Comparison of ENCODE assay signal across 19 cellular contexts in the genomic region with DNA sequence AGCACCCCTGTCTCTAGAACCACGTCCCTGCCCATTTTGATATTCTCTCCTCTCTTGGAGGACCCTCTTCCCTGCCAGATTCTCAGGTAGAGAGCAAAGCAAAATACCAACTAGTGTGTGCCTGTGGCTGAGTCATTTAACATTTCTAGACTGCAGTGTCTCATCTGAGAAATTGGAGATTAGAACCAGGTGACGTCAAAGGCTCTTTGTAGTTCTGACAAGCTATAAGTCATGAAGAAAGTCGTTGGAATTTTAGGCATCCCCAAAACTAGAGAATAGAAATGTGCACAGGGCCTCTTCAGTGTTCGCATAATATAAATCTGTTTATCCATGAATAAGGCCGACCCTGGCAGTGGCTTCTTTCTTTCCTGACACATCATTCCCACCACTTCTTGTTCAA.
A peak's percentile ranks its signal among the peaks of the same experiment; 100 is the strongest.
DNase-seq lines count a peak whose midpoint lies in the region; ATAC-seq and TF ChIP-seq lines count a peak whose summit lies in the region.
"Had no signal": no experiment of that assay in that cellular context is flagged by ENCODE, and none has a peak within 500 bp of the region (broad histone marks: within the 10 kb centered on the region; RNA-seq: fewer than 3 reads in every experiment).

No MANE protein-coding gene starts in this region.

- H3K36me3 Mint-ChIP-seq in endothelial cell (ENCODE audit: low read depth, unreplicated experiment) = no peaks in the 10 kb centered on the region

- H3K4me3 Mint-ChIP-seq in endothelial cell (ENCODE audit: unreplicated experiment) = no peak overlapping the region
- H3K4me3 Mint-ChIP-seq: CD4-positive, alpha-beta T cell had no signal

- DNase-seq in Daoy (ENCODE audit: low read depth) = peak; percentile 75
- DNase-seq in M059J (ENCODE audit: low read depth) = peak; percentile 86
- peak; percentile 42 for DNase-seq in brain microvascular endothelial cell
- peak; percentile 42 for DNase-seq in non-pigmented ciliary epithelial cell (ENCODE audit: low read depth)
- no peak for DNase-seq in left colon
- DNase-seq in GOT3 (lab: John Stamatoyannopoulos, UW) = no peak
- DNase-seq in NCI-H524 treated with DMSO at 0.1 percent for 48 hours (lab: John Stamatoyannopoulos, UW) = no peak
- DNase-seq in endothelial cell (ENCODE audit: low spot score) = no peak
- DNase-seq: activated T-cell treated with anti-CD3 and anti-CD28 coated beads, Interleukin-2, amount 50 U/mL, for 48 hours; anterior cingulate cortex; CD4-positive, alpha-beta T cell; NCI-H146; NCI-H526; Peyer's patch; T-helper 2 cell had no signal

- in situ Hi-C loops in brain microvascular endothelial cell (cut with HindIII; ENCODE audit: low pct_ligation_motif_present, low sequenced_read_pairs) = no loop called here

- TF ChIP-seq CTCF in brain microvascular endothelial cell (IDR thresholded peaks at IDR 0.05; ENCODE audit: low read depth, low read length, missing control alignments) = no peak
- no peak for TF ChIP-seq CTCF in endothelial cell (IDR thresholded peaks at IDR 0.05; ENCODE audit: unreplicated experiment)

- no peak overlapping the region for H3K4me3 ChIP-seq in brain microvascular endothelial cell (ENCODE audit: low read depth, low read length)
- H3K4me3 ChIP-seq: HAP-1, Peyer's patch, tibial nerve had no signal

- H3K27me3 Mint-ChIP-seq in endothelial cell (ENCODE audit: unreplicated experiment) = peaks cover 1% of the 10 kb centered on the region
- H3K27me3 Mint-ChIP-seq: progenitor cell of endocrine pancreas had no signal

- no peaks in the 10 kb centered on the region for H3K4me1 Mint-ChIP-seq in endothelial cell (ENCODE audit: unreplicated experiment)

- no peak overlapping the region for H3K27ac ChIP-seq in brain microvascular endothelial cell
- H3K27ac ChIP-seq: KMS-11, Peyer's patch, tibial nerve had no signal

- H3K36me3 ChIP-seq in brain microvascular endothelial cell (replicated peaks) = no peaks in the 10 kb centered on the region
- H3K36me3 ChIP-seq: HAP-1, Peyer's patch, tibial nerve had no signal

- intact Hi-C loops in left colon (cut with DNase I, micrococcal nuclease) = no loop called here

- H3K27ac Mint-ChIP-seq in endothelial cell (ENCODE audit: unreplicated experiment) = no peak overlapping the region
- H3K27ac Mint-ChIP-seq: CD4-positive, alpha-beta T cell had no signal

- H3K27me3 ChIP-seq in brain microvascular endothelial cell (replicated peaks) = no peaks in the 10 kb centered on the region
- H3K27me3 ChIP-seq: Peyer's patch, tibial nerve had no signal

- no peak for ATAC-seq in left colon

- H3K9me3 Mint-ChIP-seq in endothelial cell (ENCODE audit: unreplicated experiment) = no peaks in the 10 kb centered on the region
- H3K9me3 Mint-ChIP-seq: CD4-positive, alpha-beta T cell had no signal

Comparison
In these comparisons a context has a peak if more than half of its experiments do, and no peak if none do; other contexts are left out.
1. DNase-seq: peak in Daoy (single experiment), M059J (single experiment), brain microvascular endothelial cell (single experiment) and non-pigmented ciliary epithelial cell (single experiment); none in left colon (0 of 2), GOT3 (single experiment), NCI-H524 treated with DMSO at 0.1 percent for 48 hours (single experiment) and endothelial cell (single experiment).